Comparison of ENCODE assay signal across 23 cellular contexts in genomic region chr1:72137665-72138064, GRCh38.
"Had no signal": no experiment of that assay in that cellular context is flagged by ENCODE, and none has a peak within 500 bp of the region (broad histone marks: within the 10 kb centered on the region; RNA-seq: fewer than 3 reads in every experiment).

No MANE protein-coding gene starts in this region.

- H3K4me1 ChIP-seq: gastroesophageal sphincter, left ventricle myocardium inferior, vagina had no signal

- H3K9me3 Mint-ChIP-seq: activated naive CD8-positive, alpha-beta T cell treated with anti-CD3 and anti-CD28 coated beads, Interleukin-2, amount 50 U/mL, for 24 hours; type B pancreatic cell had no signal

- H3K4me3 ChIP-seq: gastroesophageal sphincter, hepatocyte, left ventricle myocardium inferior, skin epidermis, thoracic aorta, vagina had no signal

- H3K4me3 Mint-ChIP-seq: activated CD4-positive, alpha-beta memory T cell treated with anti-CD3 and anti-CD28 coated beads, Interleukin-2, amount 10 ng/mL, durations not matched to agents 7 days and 5 days; activated CD4-positive, alpha-beta T cell treated with anti-CD3 and anti-CD28 coated beads, Interleukin-2, amount 10 ng/mL, durations not matched to agents 7 days and 5 days; activated naive CD8-positive, alpha-beta T cell treated with anti-CD3 and anti-CD28 coated beads, Interleukin-2, amount 50 U/mL, for 24 hours; activated T-cell treated with anti-CD3 and anti-CD28 coated beads, Interleukin-2, amount 50 U/mL, for 24 hours; nephron; type B pancreatic cell had no signal

- H3K27me3 Mint-ChIP-seq: activated CD4-positive, alpha-beta memory T cell treated with anti-CD3 and anti-CD28 coated beads, Interleukin-2, amount 10 ng/mL, durations not matched to agents 7 days and 5 days; activated CD4-positive, alpha-beta T cell treated with anti-CD3 and anti-CD28 coated beads, Interleukin-2, amount 10 ng/mL, durations not matched to agents 7 days and 5 days; activated naive CD8-positive, alpha-beta T cell treated with anti-CD3 and anti-CD28 coated beads, Interleukin-2, amount 50 U/mL, for 24 hours; activated T-cell treated with anti-CD3 and anti-CD28 coated beads, Interleukin-2, amount 50 U/mL, for 24 hours; type B pancreatic cell had no signal

- H3K36me3 Mint-ChIP-seq: type B pancreatic cell had no signal

- DNase-seq: activated CD4-positive, alpha-beta memory T cell treated with anti-CD3 and anti-CD28 coated beads, Interleukin-2, amount 10 ng/mL, durations not matched to agents 7 days and 5 days; activated CD4-positive, alpha-beta T cell treated with anti-CD3 and anti-CD28 coated beads for 1 hour; activated CD4-positive, alpha-beta T cell treated with anti-CD3 and anti-CD28 coated beads, Interleukin-2, amount 10 ng/mL, durations not matched to agents 7 days and 5 days; activated CD8-positive, alpha-beta memory T cell treated with anti-CD3 and anti-CD28 coated beads, Interleukin-2, amount 50 U/mL, for 48 hours; activated gamma-delta T cell treated with Interleukin-2 at 50 U/mL for 16 hours; activated naive CD4-positive, alpha-beta T cell treated with anti-CD3 and anti-CD28 coated beads, Interleukin-2, amount 50 U/mL, for 16 hours; activated naive CD8-positive, alpha-beta T cell treated with anti-CD3 and anti-CD28 coated beads, Interleukin-2, amount 50 U/mL, for 24 hours; activated T-cell treated with anti-CD3 and anti-CD28 coated beads, Interleukin-2, amount 50 U/mL, for 24 hours; effector memory CD4-positive, alpha-beta T cell; islet precursor cell; left ventricle myocardium inferior; posterior cingulate gyrus; stimulated activated CD4-positive, alpha-beta T cell treated with anti-CD3 and anti-CD28 coated beads, Interleukin-12 subunit alpha, Interleukin-12 subunit beta, amount 100 ng/mL, for 4 hours; stimulated activated CD4-positive, alpha-beta T cell treated with anti-CD3 and anti-CD28 coated beads, Interleukin-4, amount 100 ng/mL, for 1 hour; stimulated activated naive CD8-positive, alpha-beta T cell treated with anti-CD3 and anti-CD28 coated beads, Interleukin-15, Interleukin-2, amounts not matched to agents 100 U/mL and 50 U/mL, for 24 hours; T-helper 2 cell had no signal

- H3K27ac Mint-ChIP-seq: activated CD4-positive, alpha-beta memory T cell treated with anti-CD3 and anti-CD28 coated beads, Interleukin-2, amount 10 ng/mL, durations not matched to agents 7 days and 5 days; activated CD4-positive, alpha-beta T cell treated with anti-CD3 and anti-CD28 coated beads, Interleukin-2, amount 10 ng/mL, durations not matched to agents 7 days and 5 days; activated naive CD8-positive, alpha-beta T cell treated with anti-CD3 and anti-CD28 coated beads, Interleukin-2, amount 50 U/mL, for 24 hours; activated T-cell treated with anti-CD3 and anti-CD28 coated beads, Interleukin-2, amount 50 U/mL, for 24 hours; nephron; type B pancreatic cell had no signal

- H3K27ac ChIP-seq: gastroesophageal sphincter, hepatocyte, left ventricle myocardium inferior, skin epidermis, thoracic aorta, vagina had no signal

- H3K27me3 ChIP-seq: gastroesophageal sphincter, hepatocyte, vagina had no signal

- H3K4me1 Mint-ChIP-seq: activated CD4-positive, alpha-beta memory T cell treated with anti-CD3 and anti-CD28 coated beads, Interleukin-2, amount 10 ng/mL, durations not matched to agents 7 days and 5 days; activated CD4-positive, alpha-beta T cell treated with anti-CD3 and anti-CD28 coated beads, Interleukin-2, amount 10 ng/mL, durations not matched to agents 7 days and 5 days; activated naive CD8-positive, alpha-beta T cell treated with anti-CD3 and anti-CD28 coated beads, Interleukin-2, amount 50 U/mL, for 24 hours; nephron had no signal

- H3K79me2 ChIP-seq: hepatocyte had no signal

- H3K36me3 ChIP-seq: gastroesophageal sphincter, left ventricle myocardium inferior, thoracic aorta, vagina had no signal

- H3K4me2 ChIP-seq: hepatocyte had no signal
